Comparison of ENCODE assay signal across 8 cellular contexts in genomic region chr10:74824184-74825032, GRCh38. TPM values are rescaled to one million over a fixed set of nuclear protein-coding genes. Genes with fewer than 3 reads are reported as not detected.
DNase-seq lines count a peak whose midpoint lies in the region; ATAC-seq lines count a peak whose summit lies in the region.

No MANE protein-coding gene starts in this region.

- no peaks in the 10 kb centered on the region for H3K36me3 ChIP-seq in KOPT-K1 (ENCODE audit: insufficient read depth, low read length)

- H3K9me3 ChIP-seq in KOPT-K1 (ENCODE audit: insufficient read depth, low read length, poor library complexity, severe bottlenecking) = no peaks in the 10 kb centered on the region
- H3K9me3 ChIP-seq in iPS-18c (ENCODE audit: control insufficient read depth, insufficient read depth, low read length) = no peaks in the 10 kb centered on the region

- H3K9me3 Mint-ChIP-seq in activated naive CD4-positive, alpha-beta T cell treated with anti-CD3 and anti-CD28 coated beads, Interleukin-2, amount 10 ng/mL, durations not matched to agents 7 days and 5 days = no peaks in the 10 kb centered on the region

- peaks cover 50% of the 10 kb centered on the region for H3K4me1 Mint-ChIP-seq in activated naive CD4-positive, alpha-beta T cell treated with anti-CD3 and anti-CD28 coated beads, Interleukin-2, amount 10 ng/mL, durations not matched to agents 7 days and 5 days

- peak overlapping the region; percentile 92 for H3K4me3 Mint-ChIP-seq in activated naive CD4-positive, alpha-beta T cell treated with anti-CD3 and anti-CD28 coated beads, Interleukin-2, amount 10 ng/mL, durations not matched to agents 7 days and 5 days

- H3K36me3 Mint-ChIP-seq in activated naive CD4-positive, alpha-beta T cell treated with anti-CD3 and anti-CD28 coated beads, Interleukin-2, amount 10 ng/mL, durations not matched to agents 7 days and 5 days = peaks cover 9% of the 10 kb centered on the region

- H3K27ac ChIP-seq in KOPT-K1 (ENCODE audit: low read depth, low read length, poor library complexity, severe bottlenecking) = peak overlapping the region; percentile 92

- peaks cover 5% of the 10 kb centered on the region for H3K27me3 Mint-ChIP-seq in activated naive CD4-positive, alpha-beta T cell treated with anti-CD3 and anti-CD28 coated beads, Interleukin-2, amount 10 ng/mL, durations not matched to agents 7 days and 5 days

- H3K4me3 ChIP-seq in iPS-18c (ENCODE audit: insufficient read depth, low read depth, low read length) = peak overlapping the region; percentile 59

- CTCF ChIA-PET in activated naive CD4-positive, alpha-beta T cell treated with anti-CD3 and anti-CD28 coated beads, Interleukin-2, amount 10 ng/mL, durations not matched to agents 7 days and 5 days (lab: Charles Lee) = interaction anchor here (0.6 to 1.6 kb wide), 5 partner anchors 22 to 290 kb away, joined by 3 to 4 read pairs (median 3); no protein-coding TSS in a partner anchor

- in situ Hi-C loops in ACHN (cut with HindIII; ENCODE audit: low pct_ligation_motif_present, low pct_unique_long_range_greater_than_20kb, low sequenced_read_pairs) = no loop called here

- peak overlapping the region; percentile 91 for H3K27ac Mint-ChIP-seq in activated naive CD4-positive, alpha-beta T cell treated with anti-CD3 and anti-CD28 coated beads, Interleukin-2, amount 10 ng/mL, durations not matched to agents 7 days and 5 days

- no peak for ATAC-seq in GM18502 (IDR thresholded peaks at IDR 0.05; ENCODE audit: poor library complexity, unreplicated experiment)

- peak; percentile 10 for DNase-seq in ACHN
- DNase-seq in activated naive CD4-positive, alpha-beta T cell treated with anti-CD3 and anti-CD28 coated beads, Interleukin-2, amount 10 ng/mL, durations not matched to agents 7 days and 5 days = peak; percentile 40
- DNase-seq in stimulated activated CD4-positive, alpha-beta T cell treated with anti-CD3 and anti-CD28 coated beads, Interleukin-15, amount 100 ng/mL, for 24 hours = peak; percentile 36
- no peak for DNase-seq in NCI-H1092 treated with DMSO at 0.1 percent for 48 hours (lab: John Stamatoyannopoulos, UW)
- no peak for DNase-seq in cerebellum (ENCODE audit: low spot score)

RNA-seq across cellular contexts. Expression of gene KAT6B, which starts 2.0 kb away (rescaled TPM):
- 136 TPM for total RNA-seq in cerebellum

Comparison
In these comparisons a context has a peak if more than half of its experiments do, and no peak if none do; other contexts are left out.
1. DNase-seq: peak in ACHN (single experiment), activated naive CD4-positive, alpha-beta T cell treated with anti-CD3 and anti-CD28 coated beads, Interleukin-2, amount 10 ng/mL, durations not matched to agents 7 days and 5 days (single experiment) and stimulated activated CD4-positive, alpha-beta T cell treated with anti-CD3 and anti-CD28 coated beads, Interleukin-15, amount 100 ng/mL, for 24 hours (single experiment); none in NCI-H1092 treated with DMSO at 0.1 percent for 48 hours (single experiment) and cerebellum (single experiment).